8 cellular contexts compared by ENCODE assay signal in genomic region chr2:213152065-213152794, GRCh38. TPM values are rescaled to one million over a fixed set of nuclear protein-coding genes. Genes with fewer than 3 reads are reported as not detected.
DNase-seq lines count a peak whose midpoint lies in the region; ATAC-seq, FAIRE-seq and TF ChIP-seq lines count a peak whose summit lies in the region.

No MANE protein-coding gene starts in this region.

- TF ChIP-seq RAD21 in GM12878 (IDR thresholded peaks at IDR 0.05; ENCODE audit: insufficient read depth, low read depth, low read length): no peak; the same call in 1 of the 2 replicates

- WGBS in GM12878 (ENCODE audit: insufficient coverage, insufficient replicate concordance, low lambda C conversion rate, missing lambda C conversion rate): 2% methylated on average over 39 of the region's 39 CpGs

- CTCF ChIA-PET in CD8-positive, alpha-beta memory T cell (lab: Charles Lee): interaction anchor here (0.6 kb wide), 1 partner anchor 375 kb away, joined by 3 read pairs; no protein-coding TSS in a partner anchor
- CTCF ChIA-PET in GM12878 (lab: Yijun Ruan, JAX): interaction anchor here (0.8 to 10.6 kb wide), 11 partner anchors 13 to 375 kb away, joined by 3 to 105 read pairs (median 9); no protein-coding TSS in a partner anchor

- peak; percentile 46 for TF ChIP-seq POLR2A in GM18951 (IDR thresholded peaks at IDR 0.05; ENCODE audit: extremely low read depth, insufficient read depth, insufficient read length)
- peak; percentile 75 for TF ChIP-seq POLR2A in GM12878 (IDR thresholded peaks at IDR 0.05; ENCODE audit: low read depth, low read length)

- peak; percentile 43 for TF ChIP-seq CTCF in OCI-LY3 (IDR thresholded peaks at IDR 0.05; ENCODE audit: low read depth, low read length)
- peak; percentile 14 to 42 (median 24); a peak in 3 of 6 replicates for TF ChIP-seq CTCF in GM12878 (IDR thresholded peaks at IDR 0.05 in 2 of 3, conservative IDR thresholded peaks at IDR 0.05 in 1 of 3; ENCODE audit: control insufficient read depth in 2 of 3, extremely low read depth in 1 of 3, insufficient read depth in 1 of 3, low read depth in 3 of 3, low read length in 3 of 3)

- H3K27me3 Mint-ChIP-seq in CD8-positive, alpha-beta memory T cell: peaks cover 3 to 59% of the 10 kb centered on the region in 2 donors

- H3K9me3 Mint-ChIP-seq in CD8-positive, alpha-beta memory T cell: no peaks in the 10 kb centered on the region

- no peak for TF ChIP-seq EP300 in GM12878 (IDR thresholded peaks at IDR 0.05; ENCODE audit: borderline replicate concordance in 1 of 2, control insufficient read depth in 1 of 2, low read depth in 2 of 2, low read length in 2 of 2)

- peak overlapping the region; percentile 67 for H3K9ac ChIP-seq in OCI-LY3 (ENCODE audit: low read length)
- H3K9ac ChIP-seq in GM12878 (ENCODE audit: control insufficient read depth, insufficient read depth, low read length): peak overlapping the region; percentile 89
- H3K9ac ChIP-seq in rectal smooth muscle tissue (ENCODE audit: low read length): peak overlapping the region; percentile 42

- no peaks in the 10 kb centered on the region for H3K36me3 ChIP-seq in CD8-positive, alpha-beta memory T cell (ENCODE audit: insufficient read depth, low read length)
- no peaks in the 10 kb centered on the region for H3K36me3 ChIP-seq in OCI-LY3 (replicated peaks; ENCODE audit: low read depth, low read length)
- H3K36me3 ChIP-seq in GM12878 (ENCODE audit: control insufficient read depth in 2 of 2, insufficient read depth in 2 of 2, low read length in 1 of 2): no peaks in the 10 kb centered on the region
- no peaks in the 10 kb centered on the region for H3K36me3 ChIP-seq in rectal smooth muscle tissue (ENCODE audit: control insufficient read depth, insufficient read depth, low read length)

- in situ Hi-C loops in GM18951 (cut with MboI; ENCODE audit: low sequenced_read_pairs, unreplicated experiment) (no loop called here), GM12878 (cut with MboI) (loop anchor here (5.0 to 10.0 kb wide), 3 partner anchors 130 to 465 kb away; no protein-coding TSS in a partner anchor)

- H3K4me2 ChIP-seq in OCI-LY3 (ENCODE audit: low read length) (peak overlapping the region; percentile 76), GM12878 (ENCODE audit: control insufficient read depth, insufficient read depth) (peak overlapping the region; percentile 89)

- peaks cover 4% of the 10 kb centered on the region for H3K4me1 ChIP-seq in CD8-positive, alpha-beta memory T cell (ENCODE audit: insufficient read depth, low read length)
- H3K4me1 ChIP-seq in OCI-LY3 (ENCODE audit: low read length) (peaks cover 11% of the 10 kb centered on the region), GM12878 (ENCODE audit: control insufficient read depth, insufficient read depth, low read length) (peaks cover 11% of the 10 kb centered on the region), rectal smooth muscle tissue (ENCODE audit: control insufficient read depth, insufficient read depth, low read length) (no peaks in the 10 kb centered on the region)

- DNase-seq in CD8-positive, alpha-beta memory T cell: peak in 3 of 5 donors; percentile 21 to 44 (median 27)
- DNase-seq in GM12878 (ENCODE audit: low read depth, low spot score) (no peak), hypothalamus (lab: John Stamatoyannopoulos, UW) (peak in 46 of 51 donors; percentile 4 to 86 (median 62)), OCI-M2 (lab: John Stamatoyannopoulos, UW; ENCODE audit: unreplicated experiment) (no peak)

- POLR2A ChIA-PET in CD8-positive, alpha-beta memory T cell (lab: Charles Lee): no interaction called here
- POLR2A ChIA-PET in GM12878 (lab: Charles Lee): interaction anchor here (2.9 to 13.2 kb wide), 4 partner anchors 12 to 138 kb away, joined by 12 to 232 read pairs (median 110); no protein-coding TSS in a partner anchor

- RAD21 ChIA-PET in GM12878 (lab: Charles Lee; ENCODE audit: unreplicated experiment): interaction anchor here (0.8 to 27.1 kb wide), 11 partner anchors 11 to 465 kb away, joined by 3 to 540 read pairs (median 15); no protein-coding TSS in a partner anchor

- SMC1A ChIA-PET in GM12878 (lab: Charles Lee; ENCODE audit: uncharacterized antibody, unreplicated experiment): interaction anchor here (0.6 to 24.8 kb wide), 16 partner anchors 10 to 466 kb away, joined by 3 to 467 read pairs (median 8); no protein-coding TSS in a partner anchor

- H3K27ac Mint-ChIP-seq in CD8-positive, alpha-beta memory T cell: peak overlapping the region; percentile 40 to 95 (median 88)

- H3K4me3 ChIP-seq in CD8-positive, alpha-beta memory T cell (ENCODE audit: low read length): peak overlapping the region; percentile 54
- H3K4me3 ChIP-seq in OCI-LY3 (ENCODE audit: low read length): peak overlapping the region; percentile 89
- peak overlapping the region; percentile 85 for H3K4me3 ChIP-seq in GM12878
- peak overlapping the region; percentile 88 for H3K4me3 ChIP-seq in rectal smooth muscle tissue (ENCODE audit: low read length)

- peak overlapping the region; percentile 29 for H3K27ac ChIP-seq in CD8-positive, alpha-beta memory T cell (ENCODE audit: low read depth, low read length)
- H3K27ac ChIP-seq in OCI-LY3 (ENCODE audit: low read length) (no peak overlapping the region), GM12878 (ENCODE audit: control insufficient read depth, insufficient read depth) (peak overlapping the region; percentile 91), rectal smooth muscle tissue (ENCODE audit: low read depth, low read length) (peak overlapping the region; percentile 73)

- no peaks in the 10 kb centered on the region for H3K9me3 ChIP-seq in CD8-positive, alpha-beta memory T cell (ENCODE audit: low read length)
- H3K9me3 ChIP-seq in OCI-LY3 (ENCODE audit: insufficient read depth, low read length) (no peaks in the 10 kb centered on the region), GM12878 (replicated peaks; ENCODE audit: control insufficient read depth, insufficient read depth, low read length) (peaks cover 10% of the 10 kb centered on the region; the same call in 2 of the 3 replicates)

- peaks cover 28 to 61% (median 46%) of the 10 kb centered on the region in 3 donors for H3K4me1 Mint-ChIP-seq in CD8-positive, alpha-beta memory T cell

- FAIRE-seq in GM12878 (lab: Jason Lieb, UNC): no peak

- intact Hi-C loops in GM12878 (cut with micrococcal nuclease; ENCODE audit: unreplicated experiment): loop anchor here (2.0 to 10.0 kb wide), 2 partner anchors 137 to 1583 kb away; no protein-coding TSS in a partner anchor

- ATAC-seq in HG03139 (IDR thresholded peaks at IDR 0.05; ENCODE audit: unreplicated experiment): peak; percentile 16
- peak; percentile 12 for ATAC-seq in GM12878

- peak overlapping the region; percentile 76 to 93 (median 88) for H3K4me3 Mint-ChIP-seq in CD8-positive, alpha-beta memory T cell

- H3K27me3 ChIP-seq in CD8-positive, alpha-beta memory T cell (ENCODE audit: insufficient read depth, low read length, poor library complexity, severe bottlenecking): no peaks in the 10 kb centered on the region
- H3K27me3 ChIP-seq in OCI-LY3 (ENCODE audit: low read depth, low read length) (0 out of 2 replicates have a peak, but pooled peaks cover 5% of the 10 kb centered on the region), GM12878 (replicated peaks in 1 of 2; ENCODE audit: control insufficient read depth in 2 of 2, insufficient read depth in 2 of 2, low read length in 1 of 2) (no peaks in the 10 kb centered on the region), rectal smooth muscle tissue (ENCODE audit: control insufficient read depth, insufficient read depth, low read length) (no peaks in the 10 kb centered on the region)

- H4K20me1 ChIP-seq in OCI-LY3 (ENCODE audit: insufficient read depth, low read length) (no peaks in the 10 kb centered on the region), GM12878 (ENCODE audit: control insufficient read depth, insufficient read depth) (no peaks in the 10 kb centered on the region)

- H3K79me2 ChIP-seq in OCI-LY3 (ENCODE audit: low read length) (no peaks in the 10 kb centered on the region), GM12878 (ENCODE audit: control insufficient read depth, insufficient read depth, low read length) (peaks cover 71% of the 10 kb centered on the region)

- BruUV-seq in GM12878 (replicated peaks; lab: Mats Ljungman, UMichigan): TSS peak; percentile 95

- peaks cover 0 to 6% (median 0%) of the 10 kb centered on the region in 3 donors for H3K36me3 Mint-ChIP-seq in CD8-positive, alpha-beta memory T cell

- H2AFZ ChIP-seq in OCI-LY3 (ENCODE audit: low read depth, low read length) (peak overlapping the region; percentile 70), GM12878 (ENCODE audit: control insufficient read depth, low read depth, low read length) (peak overlapping the region; percentile 68)

TF ChIP-seq in GM12878, 131 proteins besides CTCF, POLR2A, EP300 and RAD21 (continues in another document):
- TF ChIP-seq RBBP5 (conservative IDR thresholded peaks at IDR 0.05) (peak; percentile 53; the same call in 1 of the 2 replicates), RUNX3 (IDR thresholded peaks at IDR 0.05; ENCODE audit: low read length) (peak; percentile 3)

RNA-seq across cellular contexts. Expression of gene IKZF2, which starts 0.8 kb away (rescaled TPM):
- 10 to 100 TPM in 1 of 2 experiments, 1 to 10 TPM in 1; 8.9 to 10.0 TPM for total RNA-seq in CD8-positive, alpha-beta memory T cell
- polyA plus RNA-seq in CD8-positive, alpha-beta memory T cell: 4.0 TPM
- total RNA-seq in GM12878 (2013; cell fraction: nucleolus; rRNA removed): 1,202 and 1,210 TPM in 2 replicates
- total RNA-seq in GM12878 (2014; rRNA removed) (157 and 194 TPM in 2 replicates), GM12878 (2014; rRNA removed; fragmentation: Illumina TruSeq; extraction: Trizol) (171 and 187 TPM in 2 replicates), GM12878 (2021) (144 and 145 TPM in 2 replicates)
- polyA plus RNA-seq in GM12878 (2011; ENCODE audit: low read depth): 30.5 TPM
- polyA plus RNA-seq in GM12878 (2011; rRNA removed) (266 and 327 TPM in 2 replicates), GM12878 (2014; fragmentation: Illumina TruSeq; extraction: Trizol) (113 and 137 TPM in 2 replicates), GM12878 (2014; fragmentation: Nextera tagmentation; extraction: Ambion mirVana) (10 to 100 TPM; 15.2 to 22.5 TPM), GM12878 (2014; rRNA removed) (57.9 and 61.3 TPM in 2 replicates), GM12878 (2016; fragmentation: Nextera tagmentation; extraction: Ambion mirVana) (10 to 100 TPM; 32.9 to 34.9 TPM)
- polyA plus RNA-seq in GM12878 (2011; cell fraction: cytosol; rRNA removed): 162 and 164 TPM in 2 replicates
- polyA plus RNA-seq in GM12878 (2011; cell fraction: nucleus; rRNA removed): 169 and 268 TPM in 2 replicates
- 37.3 and 65.8 TPM in 2 replicates for polyA plus RNA-seq in GM12878 (2012)
- polyA minus RNA-seq in GM12878 (2011; rRNA and poly(A)+ RNA removed): 752 and 824 TPM in 2 replicates
- 283 and 316 TPM in 2 replicates for polyA minus RNA-seq in GM12878 (2011; cell fraction: cytosol; rRNA and poly(A)+ RNA removed)
- 607 and 676 TPM in 2 replicates for polyA minus RNA-seq in GM12878 (2011; cell fraction: nucleus; rRNA and poly(A)+ RNA removed)

Comparison
In these comparisons a context has a peak if more than half of its experiments do, and no peak if none do; other contexts are left out.
1. DNase-seq: peak in CD8-positive, alpha-beta memory T cell (3 of 5) and hypothalamus (46 of 51); none in GM12878 (single experiment) and OCI-M2 (single experiment).
2. RNA of gene IKZF2, which starts 0.8 kb away (total RNA-seq): 144 to 1,210 TPM in GM12878; 8.9 to 10.0 TPM in CD8-positive, alpha-beta memory T cell; every median in the first group is over 10 times any median in the second.
3. Peak in every context shown above with its lines, with median percentiles within 50 percentile points of each other: H3K4me3 ChIP-seq and H3K9ac ChIP-seq.